In genomic region chr3:167734498-167735232, GRCh38 we compare ENCODE assay signal across 8 cellular contexts. TPM values are rescaled to one million over a fixed set of nuclear protein-coding genes. Genes with fewer than 3 reads are reported as not detected.
DNase-seq lines count a peak whose midpoint lies in the region; ATAC-seq lines count a peak whose summit lies in the region.

Gene PDCD10 (minus strand): TSS chr3:167734892. CDS start chr3:167720157, 14,735 bp downstream.

- peak; percentile 86 to 90 for ATAC-seq in CD4-positive, CD25-positive, alpha-beta regulatory T cell (ENCODE audit: low read depth in 2 of 2)
- ATAC-seq in GM19397 (IDR thresholded peaks at IDR 0.05; ENCODE audit: unreplicated experiment) (peak; percentile 87), HG03565 (IDR thresholded peaks at IDR 0.05; ENCODE audit: unreplicated experiment) (peak; percentile 87), left lobe of liver (peak; percentile 92)

- peak within 1 kb of the TSS; percentile 91 for H3K27ac ChIP-seq in CD4-positive, CD25-positive, alpha-beta regulatory T cell (ENCODE audit: insufficient read depth, low read length, poor library complexity, severe bottlenecking)

- peak within 1 kb of the TSS; percentile 95 for H3K4me3 ChIP-seq in CD4-positive, CD25-positive, alpha-beta regulatory T cell (ENCODE audit: low read depth, low read length)

- no peaks in the 10 kb centered on the region for H3K36me3 ChIP-seq in CD4-positive, CD25-positive, alpha-beta regulatory T cell (ENCODE audit: control insufficient read depth, insufficient read depth, low read length)

- H3K36me3 Mint-ChIP-seq in CD4-positive, CD25-positive, alpha-beta regulatory T cell: peaks cover 4% of the 10 kb centered on the region

- H3K4me1 ChIP-seq in CD4-positive, CD25-positive, alpha-beta regulatory T cell (ENCODE audit: control insufficient read depth, insufficient read depth, low read length, poor library complexity, severe bottlenecking): peaks cover 47% of the 10 kb centered on the region

- H3K4me3 Mint-ChIP-seq in CD4-positive, CD25-positive, alpha-beta regulatory T cell: no peak within 1 kb of the TSS

- H3K27ac Mint-ChIP-seq in CD4-positive, CD25-positive, alpha-beta regulatory T cell: no peak within 1 kb of the TSS

- H3K27me3 ChIP-seq in CD4-positive, CD25-positive, alpha-beta regulatory T cell (ENCODE audit: control insufficient read depth, insufficient read depth, low read length): no peaks in the 10 kb centered on the region

- no peaks in the 10 kb centered on the region for H3K9me3 ChIP-seq in CD4-positive, CD25-positive, alpha-beta regulatory T cell (ENCODE audit: control insufficient read depth in 2 of 2, low read length in 2 of 2)

- H3K9me3 Mint-ChIP-seq in CD4-positive, CD25-positive, alpha-beta regulatory T cell: no peaks in the 10 kb centered on the region

- DNase-seq in CD4-positive, CD25-positive, alpha-beta regulatory T cell: peak; percentile 97 to 99 (median 99)
- DNase-seq in NCI-H748 treated with DMSO at 0.1 percent for 48 hours (lab: John Stamatoyannopoulos, UW): peak; percentile 92
- DNase-seq in activated CD4-positive, alpha-beta T cell treated with anti-CD3 and anti-CD28 coated beads, Interleukin-2, amount 50 U/mL, for 24 hours (ENCODE audit: low read depth in 1 of 2, low spot score in 1 of 2): peak; percentile 91 to 97
- DNase-seq in dermis blood vessel endothelial cell: peak; percentile 98
- peak; percentile 99 for DNase-seq in left lobe of liver (ENCODE audit: low spot score)
- peak; percentile 95 for DNase-seq in stimulated activated CD4-positive, alpha-beta T cell treated with anti-CD3 and anti-CD28 coated beads, Interleukin-2, amount 100 ng/mL, for 4 hours (ENCODE audit: low read depth)

- H3K4me1 Mint-ChIP-seq in CD4-positive, CD25-positive, alpha-beta regulatory T cell: peaks cover 7 to 32% (median 18%) of the 10 kb centered on the region in 4 donors

- no peaks in the 10 kb centered on the region for H3K27me3 Mint-ChIP-seq in CD4-positive, CD25-positive, alpha-beta regulatory T cell

RNA-seq across cellular contexts. Expression of gene PDCD10, which starts in this region (rescaled TPM):
- 69.9 TPM for total RNA-seq in CD4-positive, CD25-positive, alpha-beta regulatory T cell
- 100 to 1,000 TPM; 112 to 157 (median 132) TPM for polyA plus RNA-seq in CD4-positive, CD25-positive, alpha-beta regulatory T cell
- total RNA-seq in dermis blood vessel endothelial cell (82.9 and 116 TPM in 2 replicates), left lobe of liver (13.5 TPM)

Comparison
In these comparisons a context has a peak if more than half of its experiments do, and no peak if none do; other contexts are left out.
1. Peak in every context shown above with its lines: DNase-seq, ATAC-seq, H3K4me3 ChIP-seq and H3K27ac ChIP-seq.